ENCODE assay signal across 12 cellular contexts in the genomic region with DNA sequence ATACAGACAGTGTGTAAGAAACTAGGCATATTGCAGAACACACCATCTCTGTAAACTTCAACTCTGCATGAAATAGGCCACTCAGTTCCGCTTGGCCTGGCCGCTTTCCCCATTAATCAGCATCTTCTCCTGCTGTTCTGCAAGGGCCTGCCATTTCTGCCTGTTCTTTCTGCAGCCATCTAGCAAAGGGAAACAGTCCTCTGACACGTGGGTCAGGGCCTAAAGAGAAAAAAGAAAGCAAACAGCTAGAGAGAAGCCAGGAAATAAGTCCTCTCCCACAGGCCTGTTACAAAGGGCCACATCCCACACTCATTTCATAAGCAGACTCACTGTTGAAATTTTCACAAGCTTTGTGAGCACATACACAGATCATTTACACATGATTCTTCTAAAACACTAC.
A peak's percentile ranks its signal among the peaks of the same experiment; 100 is the strongest.
DNase-seq lines count a peak whose midpoint lies in the region; FAIRE-seq and TF ChIP-seq lines count a peak whose summit lies in the region.
"Had no signal": no experiment of that assay in that cellular context is flagged by ENCODE, and none has a peak within 500 bp of the region (broad histone marks: within the 10 kb centered on the region; RNA-seq: fewer than 3 reads in every experiment).

No MANE protein-coding gene starts in this region.

- H3K4me3 Mint-ChIP-seq in T-helper 2 cell treated with Interferon-gamma antibody and Interleukin-4, amounts not matched to agents 5 μg/mL and 100 μg/mL, for 36 hours = no peak overlapping the region

- no peak overlapping the region for H3K4ac ChIP-seq in mesendoderm (ENCODE audit: low read depth, low read length)

- H2BK5ac ChIP-seq in mesendoderm (ENCODE audit: low read length) = no peak overlapping the region

- H3K4me1 ChIP-seq in mesendoderm (ENCODE audit: control insufficient read depth, low read depth, low read length) (no peaks in the 10 kb centered on the region), tibial artery (peaks cover 0 to 31% (median 10%) of the 10 kb centered on the region in 4 donors)
- H3K4me1 ChIP-seq: A549, breast epithelium had no signal

- H3K27me3 ChIP-seq in mesendoderm (ENCODE audit: insufficient read depth, low read length, poor library complexity) (no peaks in the 10 kb centered on the region), tibial artery (no peaks in the 10 kb centered on the region)
- H3K27me3 ChIP-seq: breast epithelium had no signal

- H3K9ac ChIP-seq in mesendoderm (ENCODE audit: low read length) = no peak overlapping the region

- no peaks in the 10 kb centered on the region for H3K4me1 Mint-ChIP-seq in T-helper 2 cell treated with Interferon-gamma antibody and Interleukin-4, amounts not matched to agents 5 μg/mL and 100 μg/mL, for 36 hours (ENCODE audit: low read depth)

- H3K27me3 Mint-ChIP-seq in T-helper 2 cell treated with Interferon-gamma antibody and Interleukin-4, amounts not matched to agents 5 μg/mL and 100 μg/mL, for 36 hours (ENCODE audit: low read depth) = no peaks in the 10 kb centered on the region

- peaks cover 34% of the 10 kb centered on the region for H3K36me3 Mint-ChIP-seq in T-helper 2 cell treated with Interferon-gamma antibody and Interleukin-4, amounts not matched to agents 5 μg/mL and 100 μg/mL, for 36 hours (ENCODE audit: low read depth)

- no peaks in the 10 kb centered on the region for H3K9me3 ChIP-seq in tibial artery
- H3K9me3 ChIP-seq: A549, breast epithelium had no signal

- DNase-seq in T-helper 2 cell treated with Interferon-gamma antibody and Interleukin-4, amounts not matched to agents 5 μg/mL and 100 μg/mL, for 36 hours (ENCODE audit: low spot score) = no peak
- no peak for DNase-seq in T-helper 2 cell
- peak; percentile 72 for DNase-seq in coronary artery (ENCODE audit: low spot score)
- peak; percentile 5 for DNase-seq in mesendoderm
- peak; percentile 62 to 86 for DNase-seq in tibial artery
- no peak for DNase-seq in activated effector memory CD4-positive, alpha-beta T cell treated with anti-CD3 and anti-CD28 coated beads, Interleukin-2, amount 50 U/mL, for 16 hours
- DNase-seq in D721Med (ENCODE audit: insufficient read length, low spot score) = no peak
- DNase-seq in stimulated activated naive CD4-positive, alpha-beta T cell treated with Interleukin-2 at 50 U/mL for 16 hours (lab: John Stamatoyannopoulos, UW) = no peak
- DNase-seq: NCI-H1694 treated with DMSO at 0.1 percent for 48 hours had no signal

- peak overlapping the region; percentile 13 for H3K27ac Mint-ChIP-seq in T-helper 2 cell treated with Interferon-gamma antibody and Interleukin-4, amounts not matched to agents 5 μg/mL and 100 μg/mL, for 36 hours

- WGBS in mesendoderm (ENCODE audit: extremely low coverage, insufficient coverage, low lambda C conversion rate) = no CpG with 5 or more reads among the region's 3 CpGs

- H3K56ac ChIP-seq in mesendoderm (ENCODE audit: low read length) = no peak overlapping the region

- H3K4me2 ChIP-seq in mesendoderm (ENCODE audit: low read length) = no peak overlapping the region
- H3K4me2 ChIP-seq: A549 had no signal

- no peaks in the 10 kb centered on the region for H3K9me3 Mint-ChIP-seq in T-helper 2 cell treated with Interferon-gamma antibody and Interleukin-4, amounts not matched to agents 5 μg/mL and 100 μg/mL, for 36 hours

- H3K27ac ChIP-seq in coronary artery (peak overlapping the region; percentile 58 to 78), mesendoderm (ENCODE audit: low read depth, low read length) (no peak overlapping the region), tibial artery (peak overlapping the region; percentile 68 to 69)
- H3K27ac ChIP-seq: A549 had no signal

- H4K8ac ChIP-seq in mesendoderm (ENCODE audit: low read depth, low read length) = no peak overlapping the region

- H2AK5ac ChIP-seq in mesendoderm (ENCODE audit: low read length) = no peak overlapping the region

- intact Hi-C loops in tibial artery (cut with DNase I; ENCODE audit: low total_unique reads) = no loop called here

- H3K36me3 ChIP-seq in mesendoderm (ENCODE audit: control insufficient read depth, insufficient read depth, low read length) = no peaks in the 10 kb centered on the region
- H3K36me3 ChIP-seq in tibial artery = peaks cover 63 to 77% (median 71%) of the 10 kb centered on the region in 3 donors
- H3K36me3 ChIP-seq: breast epithelium had no signal

- H2BK120ac ChIP-seq in mesendoderm (ENCODE audit: low read depth, low read length) = no peak overlapping the region

- H2BK15ac ChIP-seq in mesendoderm (replicated peaks; ENCODE audit: low read depth) = no peak overlapping the region

- no peak overlapping the region for H3K4me3 ChIP-seq in coronary artery
- no peak overlapping the region for H3K4me3 ChIP-seq in mesendoderm (ENCODE audit: low read length)
- no peak overlapping the region for H3K4me3 ChIP-seq in tibial artery
- H3K4me3 ChIP-seq: A549, breast epithelium had no signal

- TF ChIP-seq CTCF in coronary artery (IDR thresholded peaks at IDR 0.05) (no peak), tibial artery (IDR thresholded peaks at IDR 0.05) (no peak), D721Med (IDR thresholded peaks at IDR 0.05; ENCODE audit: insufficient read depth, missing control alignments) (no peak)

- no peak overlapping the region for H3K18ac ChIP-seq in mesendoderm (ENCODE audit: low read length)

- H4K5ac ChIP-seq in mesendoderm (ENCODE audit: low read length) = no peak overlapping the region

- no peak for FAIRE-seq in D721Med (lab: Jason Lieb, UNC)
- FAIRE-seq: A549, keratinocyte had no signal

- H3K23ac ChIP-seq in mesendoderm (ENCODE audit: low read length) = no peak overlapping the region

- no peaks in the 10 kb centered on the region for H3K79me1 ChIP-seq in mesendoderm (ENCODE audit: low read length)

- no peaks in the 10 kb centered on the region for H3K79me2 ChIP-seq in mesendoderm (ENCODE audit: control insufficient read depth, insufficient read depth, low read length)

Comparison
In these comparisons a context has a peak if more than half of its experiments do, and no peak if none do; other contexts are left out.
1. DNase-seq: peak in coronary artery (single experiment), mesendoderm (single experiment) and tibial artery (2 of 2); none in T-helper 2 cell treated with Interferon-gamma antibody and Interleukin-4, amounts not matched to agents 5 μg/mL and 100 μg/mL, for 36 hours (single experiment), T-helper 2 cell (0 of 5), activated effector memory CD4-positive, alpha-beta T cell treated with anti-CD3 and anti-CD28 coated beads, Interleukin-2, amount 50 U/mL, for 16 hours (single experiment), D721Med (single experiment) and stimulated activated naive CD4-positive, alpha-beta T cell treated with Interleukin-2 at 50 U/mL for 16 hours (single experiment).